8 cellular contexts compared by ENCODE assay signal in the genomic region with DNA sequence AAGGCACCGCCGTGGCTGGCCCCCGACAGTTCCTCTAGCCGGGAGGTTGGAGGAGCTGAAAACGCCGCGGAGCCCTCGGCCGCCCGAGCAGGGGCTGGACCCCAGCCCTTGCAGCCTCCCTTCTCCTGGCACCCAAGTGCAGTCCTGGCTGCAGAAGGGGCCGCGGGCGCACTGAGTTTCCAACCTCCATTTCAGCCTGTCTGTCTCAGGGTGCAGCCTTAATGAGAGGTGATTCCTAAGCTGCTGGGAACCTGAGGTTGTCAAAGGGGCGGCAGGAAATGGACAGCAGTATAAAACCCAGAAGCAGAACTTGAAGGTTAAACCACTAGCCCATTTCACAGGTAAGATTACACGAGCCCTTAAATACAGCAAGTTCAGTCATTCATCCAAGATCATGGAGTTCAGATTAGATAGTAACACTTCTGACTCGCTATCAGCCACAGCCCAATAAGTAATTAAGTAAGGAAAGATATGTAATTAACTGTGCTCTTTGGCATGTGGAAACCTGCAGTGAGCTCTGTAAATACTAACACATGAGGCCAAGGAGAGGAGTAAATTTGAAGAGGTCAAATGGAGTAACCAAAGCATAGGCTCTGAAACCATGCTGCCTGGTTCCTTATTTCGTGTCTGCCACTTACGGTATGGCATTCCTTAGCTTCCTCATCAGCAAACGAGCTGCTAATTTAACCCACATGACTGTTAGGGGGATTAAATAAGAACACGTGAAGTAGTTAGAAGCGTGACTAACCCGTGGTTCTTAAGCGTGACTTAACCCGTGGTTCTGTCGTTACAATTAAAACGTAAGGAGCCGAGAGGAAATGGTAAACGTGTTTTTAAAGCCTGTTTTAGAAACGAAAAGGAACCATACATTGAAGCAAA. TPM values are rescaled to one million over a fixed set of nuclear protein-coding genes. Genes with fewer than 3 reads are reported as not detected.
A peak's percentile ranks its signal among the peaks of the same experiment; 100 is the strongest.
DNase-seq lines count a peak whose midpoint lies in the region; ATAC-seq and TF ChIP-seq lines count a peak whose summit lies in the region.

No MANE protein-coding gene starts in this region.

- no peaks in the 10 kb centered on the region for H4K20me1 ChIP-seq in hepatocyte (ENCODE audit: insufficient read depth, poor library complexity, severe bottlenecking)

- TF ChIP-seq CTCF in ascending aorta (IDR thresholded peaks at IDR 0.05): no peak
- no peak for TF ChIP-seq CTCF in hepatocyte (IDR thresholded peaks at IDR 0.05; ENCODE audit: poor library complexity)

- DNase-seq in activated naive CD4-positive, alpha-beta T cell treated with Interleukin-2 at 50 U/mL for 16 hours: peak; percentile 21
- no peak for DNase-seq in activated naive CD4-positive, alpha-beta T cell (lab: John Stamatoyannopoulos, UW)
- DNase-seq in RKO (ENCODE audit: low spot score): peak; percentile 93
- DNase-seq in ascending aorta (ENCODE audit: low spot score in 2 of 2): no peak
- DNase-seq in hepatocyte (ENCODE audit: low spot score): peak; percentile 70
- no peak for DNase-seq in skeletal muscle cell (ENCODE audit: low read depth)
- no peak for DNase-seq in NCI-H82 (lab: John Stamatoyannopoulos, UW)

- H3K4me1 ChIP-seq in ascending aorta (peaks cover 2 to 20% of the 10 kb centered on the region in 2 donors), hepatocyte (ENCODE audit: insufficient read depth) (peaks cover 12% of the 10 kb centered on the region)

- peak overlapping the region; percentile 79 for H3K4me2 ChIP-seq in hepatocyte

- H3K79me2 ChIP-seq in hepatocyte: peaks cover 52% of the 10 kb centered on the region

- H3K27ac ChIP-seq in ascending aorta (peak overlapping the region; percentile 91 to 96), hepatocyte (peak overlapping the region; percentile 90)

- H3K9me2 ChIP-seq in hepatocyte (replicated peaks; ENCODE audit: insufficient read depth): no peaks in the 10 kb centered on the region

- H3K36me3 ChIP-seq in ascending aorta (no peaks in the 10 kb centered on the region), hepatocyte (replicated peaks; ENCODE audit: insufficient read depth, low read depth) (no peaks in the 10 kb centered on the region)

- H2AFZ ChIP-seq in hepatocyte: peak overlapping the region; percentile 69

- 2% methylated on average over 29 of the region's 29 CpGs for WGBS in hepatocyte (ENCODE audit: low lambda C conversion rate, missing lambda C conversion rate)

- peak; percentile 3 for ATAC-seq in HG03439 (IDR thresholded peaks at IDR 0.05; ENCODE audit: unreplicated experiment)

- no peaks in the 10 kb centered on the region for H3K9me3 ChIP-seq in ascending aorta
- no peaks in the 10 kb centered on the region for H3K9me3 ChIP-seq in hepatocyte (ENCODE audit: low read depth)

- H3K27me3 ChIP-seq in ascending aorta (no peaks in the 10 kb centered on the region), hepatocyte (no peaks in the 10 kb centered on the region)

- intact Hi-C loops in ascending aorta (cut with DNase I): loop anchor here (1.0 to 10.0 kb wide), 5 partner anchors 51 to 1210 kb away; partner anchors contain the start of genes CDADC1, FNDC3A, ITM2B and KPNA3

- H3K4me3 ChIP-seq in ascending aorta: peak overlapping the region; percentile 63 to 75
- peak overlapping the region; percentile 75 for H3K4me3 ChIP-seq in hepatocyte
- peak overlapping the region; percentile 59 for H3K4me3 ChIP-seq in skeletal muscle cell (ENCODE audit: low read depth, low read length)

RNA-seq across cellular contexts. Expression of gene SETDB2, which starts 0.7 kb away (rescaled TPM):
- total RNA-seq in ascending aorta (7.2 TPM), hepatocyte (14.5 and 17.1 TPM in 2 replicates)
- polyA plus RNA-seq in hepatocyte: 7.0 and 8.9 TPM in 2 replicates

RNA-seq across cellular contexts. Expression of gene CAB39L, which starts 0.9 kb away (rescaled TPM):
- total RNA-seq in ascending aorta (30.1 TPM), hepatocyte (20.1 and 20.4 TPM in 2 replicates)
- polyA plus RNA-seq in hepatocyte: 12.7 and 13.7 TPM in 2 replicates

RNA-seq across cellular contexts. Expression of gene PHF11, which starts 51.0 kb away (rescaled TPM):
- total RNA-seq in ascending aorta (57.4 TPM), hepatocyte (17.7 and 20.4 TPM in 2 replicates)
- polyA plus RNA-seq in hepatocyte: 14.4 and 17.9 TPM in 2 replicates

Comparison
In these comparisons a context has a peak if more than half of its experiments do, and no peak if none do; other contexts are left out.
1. DNase-seq: peak in activated naive CD4-positive, alpha-beta T cell treated with Interleukin-2 at 50 U/mL for 16 hours (single experiment), RKO (single experiment) and hepatocyte (single experiment); none in activated naive CD4-positive, alpha-beta T cell (0 of 4), ascending aorta (0 of 2), skeletal muscle cell (single experiment) and NCI-H82 (single experiment).
2. Peak in every context shown above with its lines, with median percentiles within 50 percentile points of each other: H3K4me3 ChIP-seq.